8 cellular contexts compared by ENCODE assay signal in genomic region chr11:17208257-17208999, GRCh38. TPM values are rescaled to one million over a fixed set of nuclear protein-coding genes. Genes with fewer than 3 reads are reported as not detected.
A peak's percentile ranks its signal among the peaks of the same experiment; 100 is the strongest.
DNase-seq lines count a peak whose midpoint lies in the region; ATAC-seq, FAIRE-seq and TF ChIP-seq lines count a peak whose summit lies in the region.

No MANE protein-coding gene starts in this region.

- peak; percentile 80 for FAIRE-seq in keratinocyte (lab: Jason Lieb, UNC)

- dilution Hi-C loops in keratinocyte (cut with MboI; ENCODE audit: extremely low pct_ligation_motif_present, low sequenced_read_pairs) = no loop called here

- peak overlapping the region; percentile 96 to 99 (median 99) for H3K4me3 Mint-ChIP-seq in T-cell

- H3K4me3 ChIP-seq in keratinocyte (ENCODE audit: control insufficient read depth in 2 of 3, extremely low read depth in 1 of 3, insufficient read depth in 2 of 3, low read depth in 1 of 3, low read length in 3 of 3) = peak overlapping the region; percentile 77 to 99 (median 97)

- no peaks in the 10 kb centered on the region for H3K9me3 ChIP-seq in keratinocyte (ENCODE audit: control insufficient read depth, low read depth, low read length)

- H3K4me1 Mint-ChIP-seq in T-cell = peaks cover 40 to 45% (median 43%) of the 10 kb centered on the region in 3 donors

- peak overlapping the region; percentile 81 for H2AFZ ChIP-seq in keratinocyte (ENCODE audit: control insufficient read depth, low read length)

- POLR2A ChIA-PET in T-cell (lab: Charles Lee) = interaction anchor here in 1 of 2 donors (1.6 kb wide), 1 partner anchor 131 kb away, joined by 6 read pairs; the partner anchor contains the start of gene RPS13

- H3K9ac ChIP-seq in keratinocyte (ENCODE audit: control insufficient read depth, extremely low read depth, insufficient read depth, low read length) = peak overlapping the region; percentile 100

- H3K9me3 Mint-ChIP-seq in T-cell = no peaks in the 10 kb centered on the region

- H3K36me3 Mint-ChIP-seq in T-cell = peaks cover 8% of the 10 kb centered on the region

- no peak for TF ChIP-seq CTCF in keratinocyte (optimal IDR thresholded peaks at IDR 0.05 in 1 of 3, IDR thresholded peaks at IDR 0.05 in 1 of 3, conservative IDR thresholded peaks at IDR 0.05 in 1 of 3; ENCODE audit: extremely low read depth in 1 of 3, insufficient read depth in 2 of 3, low read length in 3 of 3)

- no peaks in the 10 kb centered on the region for H3K9me1 ChIP-seq in keratinocyte (ENCODE audit: control insufficient read depth, extremely low read depth, insufficient read depth, low read length)

- peak overlapping the region; percentile 95 for H3K4me2 ChIP-seq in keratinocyte (ENCODE audit: control insufficient read depth, extremely low read depth, insufficient read depth, low read depth, low read length)

- no peak for DNase-seq in Right ventricle myocardium inferior (ENCODE audit: missing footprints)
- no peak for DNase-seq in cardiac septum (ENCODE audit: low spot score)
- peak; percentile 95 for DNase-seq in NCI-H1105 treated with DMSO at 0.1 percent for 48 hours (lab: John Stamatoyannopoulos, UW)
- peak in 25 of 34 experiments; percentile 1 to 52 (median 25) for DNase-seq in T-cell
- peak; percentile 26 to 60 for DNase-seq in cerebellar nuclear complex (lab: John Stamatoyannopoulos, UW)
- DNase-seq in keratinocyte (ENCODE audit: low read depth, low spot score) = peak; percentile 33
- DNase-seq in stimulated activated CD4-positive, alpha-beta T cell treated with anti-CD3 and anti-CD28 coated beads, Interleukin-1b, Interleukin-23, amount 100 ng/mL, for 24 hours (ENCODE audit: low read depth in 4 of 4, low spot score in 1 of 4) = peak in 3 of 4 experiments; percentile 10 to 16 (median 15)

- no peaks in the 10 kb centered on the region for H3K36me3 ChIP-seq in keratinocyte (ENCODE audit: control insufficient read depth in 2 of 2, extremely low read depth in 1 of 2, insufficient read depth in 2 of 2, low read length in 2 of 2)

- ATAC-seq in Right ventricle myocardium inferior = peak; percentile 33
- peak; percentile 48 for ATAC-seq in HG02759 (IDR thresholded peaks at IDR 0.05; ENCODE audit: unreplicated experiment)
- peak; percentile 35 to 53 (median 50) for ATAC-seq in T-cell (replicated peaks in 1 of 4)

- peaks cover 41% of the 10 kb centered on the region for H3K79me2 ChIP-seq in keratinocyte (ENCODE audit: control insufficient read depth, insufficient read depth, low read length)

- H4K20me1 ChIP-seq in keratinocyte (ENCODE audit: control insufficient read depth, extremely low read depth, insufficient read depth, low read length) = no peaks in the 10 kb centered on the region

- CTCF ChIA-PET in T-cell (lab: Charles Lee) = interaction anchor here in 1 of 2 donors (0.6 kb wide), 1 partner anchor 72 kb away, joined by 3 read pairs; no protein-coding TSS in a partner anchor

- H3K27ac Mint-ChIP-seq in T-cell = peak overlapping the region; percentile 90 to 96

- no peaks in the 10 kb centered on the region for H3K27me3 ChIP-seq in keratinocyte (ENCODE audit: control insufficient read depth, extremely low read depth, insufficient read depth, low read length)

- peaks cover 20% of the 10 kb centered on the region for H3K4me1 ChIP-seq in keratinocyte (ENCODE audit: control insufficient read depth, extremely low read depth, insufficient read depth, low read length)

- H3K27me3 Mint-ChIP-seq in T-cell = no peaks in the 10 kb centered on the region

- peak overlapping the region; percentile 99 for H3K27ac ChIP-seq in keratinocyte (ENCODE audit: control insufficient read depth, insufficient read depth, low read length)

- intact Hi-C loops in Right ventricle myocardium inferior (cut with DNase I) = loop anchor here (5.0 kb wide), 3 partner anchors 46 to 131 kb away; partner anchors contain the start of genes NUCB2 and RPS13
- intact Hi-C loops in cardiac septum (cut with DNase I) = loop anchor here (2.0 to 10.0 kb wide), 3 partner anchors 50 to 1364 kb away; partner anchors contain the start of gene RPS13

RNA-seq across cellular contexts. Expression of gene PIK3C2A, which starts 0.6 kb away (rescaled TPM):
- 29.9 TPM for total RNA-seq in Right ventricle myocardium inferior
- 34.1 TPM for total RNA-seq in cardiac septum
- total RNA-seq in T-cell = 10 to 100 TPM; 26.3 to 40.6 (median 30.0) TPM
- 27.9 to 44.7 TPM (median 33.2 TPM) in 3 replicates for polyA plus RNA-seq in keratinocyte
- polyA plus RNA-seq in keratinocyte (2011; ENCODE audit: low read depth) = 35.0 TPM
- 17.7 and 41.7 TPM in 2 replicates for polyA plus RNA-seq in keratinocyte (2011; cell fraction: cytosol; rRNA removed)
- polyA plus RNA-seq in keratinocyte (2011; cell fraction: nucleus; rRNA removed) = 42.7 and 54.8 TPM in 2 replicates
- 15.0 and 26.8 TPM in 2 replicates for polyA plus RNA-seq in keratinocyte (2012; ENCODE audit: low replicate concordance)
- polyA minus RNA-seq in keratinocyte = 6.4 to 82.6 TPM (median 32.4 TPM) in 3 replicates
- polyA minus RNA-seq in keratinocyte (2011; cell fraction: cytosol; rRNA and poly(A)+ RNA removed) = 34.0 TPM
- 38.8 and 84.4 TPM in 2 replicates for polyA minus RNA-seq in keratinocyte (2011; cell fraction: nucleus; rRNA and poly(A)+ RNA removed)

Comparison
In these comparisons a context has a peak if more than half of its experiments do, and no peak if none do; other contexts are left out.
1. DNase-seq: peak in NCI-H1105 treated with DMSO at 0.1 percent for 48 hours (single experiment), T-cell (25 of 34), cerebellar nuclear complex (2 of 2), keratinocyte (single experiment) and stimulated activated CD4-positive, alpha-beta T cell treated with anti-CD3 and anti-CD28 coated beads, Interleukin-1b, Interleukin-23, amount 100 ng/mL, for 24 hours (3 of 4); none in Right ventricle myocardium inferior (single experiment) and cardiac septum (single experiment).
2. Peak in every context shown above with its lines, with median percentiles within 50 percentile points of each other: ATAC-seq.